28 cellular contexts compared by ENCODE assay signal in genomic region chr14:60631842-60632241, GRCh38. TPM values are rescaled to one million over a fixed set of nuclear protein-coding genes. Genes with fewer than 3 reads are reported as not detected.
"Had no signal": no experiment of that assay in that cellular context is flagged by ENCODE, and none has a peak within 500 bp of the region (broad histone marks: within the 10 kb centered on the region; RNA-seq: fewer than 3 reads in every experiment).

No MANE protein-coding gene starts in this region.

- H3K36me3 Mint-ChIP-seq: mesothelial cell of epicardium; naive B cell; natural killer cell treated with Interleukin-12 subunit alpha and Interleukin-12 subunit beta and Interleukin-15 and Interleukin-18, amount 100 ng/mL, for 72 hours; stimulated activated naive B cell treated with anti-CD40 and anti-IgM and Interleukin-4, amounts not matched to agents 10 μg/mL and 1 μg/mL and 100 μg/mL, for 72 hours had no signal

- DNase-seq: dermis blood vessel endothelial cell; effector memory CD4-positive, alpha-beta T cell; erythroblast; esophagus squamous epithelium; foreskin melanocyte; glutamatergic neuron; heart right ventricle; hippocampal formation; left cardiac atrium; left lung; mesenchymal stem cell; mucosa of descending colon; naive B cell; posterior cingulate gyrus; retina; right lobe of liver; small intestine; stimulated activated CD4-positive, alpha-beta T cell treated with anti-CD3 and anti-CD28 coated beads, Interleukin-15, amount 100 ng/mL, for 24 hours; stimulated activated CD4-positive, alpha-beta T cell treated with anti-CD3 and anti-CD28 coated beads, Interleukin-2, amount 100 ng/mL, for 48 hours; stimulated activated naive B cell treated with anti-CD40 and anti-IgM and Interleukin-4, amounts not matched to agents 10 μg/mL and 1 μg/mL and 100 μg/mL, for 72 hours had no signal

- H3K27ac Mint-ChIP-seq: mesothelial cell of epicardium; naive B cell; natural killer cell treated with Interleukin-12 subunit alpha and Interleukin-12 subunit beta and Interleukin-15 and Interleukin-18, amount 100 ng/mL, for 72 hours; stimulated activated naive B cell treated with anti-CD40 and anti-IgM and Interleukin-4, amounts not matched to agents 10 μg/mL and 1 μg/mL and 100 μg/mL, for 72 hours; stimulated activated naive CD8-positive, alpha-beta T cell treated with anti-CD3 and anti-CD28 coated beads, Interleukin-15, Interleukin-2, amounts not matched to agents 100 ng/mL and 50 ng/mL, for 24 hours had no signal

- H3K27ac ChIP-seq: coronary artery, esophagus squamous epithelium, heart right ventricle, left lung, neutrophil, right lobe of liver, thoracic aorta, vagina had no signal

- H3K9me3 ChIP-seq: esophagus squamous epithelium, heart right ventricle, left lung, mucosa of descending colon, neutrophil, right lobe of liver, thoracic aorta, vagina had no signal

- H3K4me3 Mint-ChIP-seq: mesothelial cell of epicardium; naive B cell; neural crest cell; stimulated activated naive B cell treated with anti-CD40 and anti-IgM and Interleukin-4, amounts not matched to agents 10 μg/mL and 1 μg/mL and 100 μg/mL, for 72 hours; stimulated activated naive CD8-positive, alpha-beta T cell treated with anti-CD3 and anti-CD28 coated beads, Interleukin-15, Interleukin-2, amounts not matched to agents 100 ng/mL and 50 ng/mL, for 24 hours had no signal

- H3K9me3 Mint-ChIP-seq: mesothelial cell of epicardium; naive B cell; natural killer cell treated with Interleukin-12 subunit alpha and Interleukin-12 subunit beta and Interleukin-15 and Interleukin-18, amount 100 ng/mL, for 72 hours; neural crest cell; stimulated activated naive B cell treated with anti-CD40 and anti-IgM and Interleukin-4, amounts not matched to agents 10 μg/mL and 1 μg/mL and 100 μg/mL, for 72 hours; stimulated activated naive CD8-positive, alpha-beta T cell treated with anti-CD3 and anti-CD28 coated beads, Interleukin-15, Interleukin-2, amounts not matched to agents 100 ng/mL and 50 ng/mL, for 24 hours had no signal

- H3K4me1 ChIP-seq: esophagus squamous epithelium, heart right ventricle, left lung, right lobe of liver, vagina had no signal

- H3K36me3 ChIP-seq: esophagus squamous epithelium, heart right ventricle, left lung, neutrophil, right lobe of liver, thoracic aorta, vagina had no signal

- H3K4me3 ChIP-seq: coronary artery, esophagus squamous epithelium, heart right ventricle, left lung, mucosa of descending colon, right lobe of liver, thoracic aorta, vagina had no signal

- H3K27me3 ChIP-seq: right lobe of liver, vagina had no signal

RNA-seq across cellular contexts. Expression of gene SIX1, which starts 17.4 kb away (rescaled TPM):
- total RNA-seq: natural killer cell treated with Interleukin-12 subunit alpha and Interleukin-12 subunit beta and Interleukin-15 and Interleukin-18, amount 100 ng/mL, for 72 hours; right lobe of liver had no signal
